10 cellular contexts compared by ENCODE assay signal in the genomic region with DNA sequence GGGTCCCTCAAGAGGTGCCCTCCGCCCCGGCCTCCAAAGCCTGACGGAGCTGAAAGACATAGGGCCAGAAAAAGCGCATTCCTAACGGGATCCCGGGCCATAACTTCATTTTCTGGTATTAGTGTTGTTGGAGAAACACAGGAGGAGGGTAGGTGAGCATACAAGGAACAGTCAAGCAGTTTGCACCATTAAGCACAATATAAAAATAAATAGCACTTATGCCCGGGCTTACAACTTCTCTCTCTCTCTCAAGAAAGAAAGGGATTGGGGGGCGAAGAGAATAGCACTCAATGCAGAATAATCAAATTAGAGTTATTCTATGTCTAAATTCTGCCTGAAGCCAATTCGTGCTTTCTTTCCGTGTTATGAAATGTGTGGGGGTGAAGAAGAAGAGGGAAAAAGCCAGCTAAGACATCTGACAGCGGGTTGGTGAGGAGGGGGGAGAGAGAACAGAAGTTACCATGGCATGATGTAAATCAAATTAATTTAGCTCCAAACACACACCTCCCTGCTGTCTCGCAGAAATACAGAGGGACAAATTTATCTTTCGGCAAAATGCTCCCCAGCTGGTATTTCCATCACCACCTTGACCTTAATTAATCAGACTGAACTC. TPM values are rescaled to one million over a fixed set of nuclear protein-coding genes. Genes with fewer than 3 reads are reported as not detected.
A peak's percentile ranks its signal among the peaks of the same experiment; 100 is the strongest.
DNase-seq lines count a peak whose midpoint lies in the region; ATAC-seq, FAIRE-seq and TF ChIP-seq lines count a peak whose summit lies in the region.
"Had no signal": no experiment of that assay in that cellular context is flagged by ENCODE, and none has a peak within 500 bp of the region (broad histone marks: within the 10 kb centered on the region; RNA-seq: fewer than 3 reads in every experiment).

No MANE protein-coding gene starts in this region.

- TF ChIP-seq EP300 in GM12878 (IDR thresholded peaks at IDR 0.05; ENCODE audit: borderline replicate concordance in 1 of 2, control insufficient read depth in 1 of 2, low read depth in 2 of 2, low read length in 2 of 2) = no peak

- 31% methylated on average over 13 of the region's 13 CpGs for WGBS in GM12878 (ENCODE audit: insufficient coverage, insufficient replicate concordance, low lambda C conversion rate, missing lambda C conversion rate)
- 37 to 42% methylated on average over 13 of the region's 13 CpGs for WGBS in lower leg skin, 2 donors

- no peak for ATAC-seq in GM12878

- no peak overlapping the region for H3K27ac ChIP-seq in GM12878 (ENCODE audit: control insufficient read depth, insufficient read depth)

- intact Hi-C loops in GM12878 (cut with micrococcal nuclease; ENCODE audit: unreplicated experiment) (no loop called here), lower leg skin (cut with DNase I; ENCODE audit: low total_unique reads) (no loop called here), posterior cingulate gyrus (cut with DNase I) (loop anchor here (10.0 kb wide), 1 partner anchor 74 kb away; no protein-coding TSS in a partner anchor)

- RAD21 ChIA-PET in GM12878 (lab: Charles Lee; ENCODE audit: unreplicated experiment) = no interaction called here

- no peaks in the 10 kb centered on the region for H3K9me3 ChIP-seq in GM12878 (replicated peaks; ENCODE audit: control insufficient read depth, insufficient read depth, low read length)

- SMC1A ChIA-PET in GM12878 (lab: Charles Lee; ENCODE audit: uncharacterized antibody, unreplicated experiment) = interaction anchor here (0.5 to 0.8 kb wide), 2 partner anchors 10 to 23 kb away, joined by 3 read pairs; no protein-coding TSS in a partner anchor

- no peak for FAIRE-seq in GM12878 (lab: Jason Lieb, UNC)
- FAIRE-seq: frontal cortex had no signal

- POLR2A ChIA-PET in GM12878 (lab: Charles Lee) = no interaction called here

- no peaks in the 10 kb centered on the region for H3K79me2 ChIP-seq in GM12878 (ENCODE audit: control insufficient read depth, insufficient read depth, low read length)

- 0 out of 2 replicates have a peak overlapping the region, but pooled peaks have one; percentile 3 for H3K4me2 ChIP-seq in GM12878 (ENCODE audit: control insufficient read depth, insufficient read depth)

- H3K4me1 ChIP-seq in GM12878 (ENCODE audit: control insufficient read depth, insufficient read depth, low read length) = no peaks in the 10 kb centered on the region

- TF ChIP-seq RAD21 in GM12878 (IDR thresholded peaks at IDR 0.05; ENCODE audit: insufficient read depth, low read depth, low read length) = no peak

- CTCF ChIA-PET in GM12878 (lab: Yijun Ruan, JAX) = no interaction called here

- no peak overlapping the region for H3K9ac ChIP-seq in GM12878 (ENCODE audit: control insufficient read depth, insufficient read depth, low read length)

- DNase-seq in NCI-H2171 treated with DMSO at 0.1 percent for 48 hours (lab: John Stamatoyannopoulos, UW) (peak; percentile 14), NCI-H2171 (lab: John Stamatoyannopoulos, UW) (no peak), GM12878 (ENCODE audit: low read depth, low spot score) (no peak), lower leg skin (ENCODE audit: low spot score in 2 of 2) (no peak), superior temporal gyrus (ENCODE audit: extremely low spot score) (peak; percentile 61), NCI-H2029 (lab: John Stamatoyannopoulos, UW) (no peak), posterior cingulate gyrus (no peak)
- DNase-seq in stimulated activated CD4-positive, alpha-beta T cell treated with anti-CD3 and anti-CD28 coated beads, Interleukin-4, amount 100 ng/mL, for 24 hours = no peak
- DNase-seq: activated CD4-positive, alpha-beta T cell treated with anti-CD3 and anti-CD28 coated beads, Interleukin-2, amount 10 ng/mL, durations not matched to agents 7 days and 5 days had no signal

- no peaks in the 10 kb centered on the region for H4K20me1 ChIP-seq in GM12878 (ENCODE audit: control insufficient read depth, insufficient read depth)

- TF ChIP-seq CTCF in GM12878 (IDR thresholded peaks at IDR 0.05 in 2 of 3, conservative IDR thresholded peaks at IDR 0.05 in 1 of 3; ENCODE audit: control insufficient read depth in 2 of 3, extremely low read depth in 1 of 3, insufficient read depth in 1 of 3, low read depth in 3 of 3, low read length in 3 of 3) (no peak), lower leg skin (IDR thresholded peaks at IDR 0.05) (no peak)

- no peak overlapping the region for H2AFZ ChIP-seq in GM12878 (ENCODE audit: control insufficient read depth, low read depth, low read length)

- H3K4me3 ChIP-seq in GM12878 = no peak overlapping the region
- H3K4me3 ChIP-seq in lower leg skin (ENCODE audit: low read depth, poor library complexity, severe bottlenecking) = peak overlapping the region; percentile 35

- no peaks in the 10 kb centered on the region for H3K36me3 ChIP-seq in GM12878 (ENCODE audit: control insufficient read depth in 2 of 2, insufficient read depth in 2 of 2, low read length in 1 of 2)

- no TSS peak for BruUV-seq in GM12878 (replicated peaks; lab: Mats Ljungman, UMichigan)

- TF ChIP-seq POLR2A in GM12878 (IDR thresholded peaks at IDR 0.05; ENCODE audit: low read depth, low read length) = no peak
- no peak for TF ChIP-seq POLR2A in lower leg skin (IDR thresholded peaks at IDR 0.05)

- peaks cover 7 to 20% of the 10 kb centered on the region in 2 experiments; a peak in 3 of 4 replicates for H3K27me3 ChIP-seq in GM12878 (replicated peaks in 1 of 2; ENCODE audit: control insufficient read depth in 2 of 2, insufficient read depth in 2 of 2, low read length in 1 of 2)

- in situ Hi-C loops in GM12878 (cut with MboI) = no loop called here

TF ChIP-seq in GM12878, 131 proteins besides CTCF, POLR2A, EP300 and RAD21:
- TF ChIP-seq LARP7 (IDR thresholded peaks at IDR 0.05) (no peak), DPF2 (IDR thresholded peaks at IDR 0.05) (no peak)
TF ChIP-seq in GM12878: peak in this region for 0.

RNA-seq across cellular contexts. Expression of gene METTL24, which starts 0.5 kb away (rescaled TPM):
- 0.84 TPM in 1 of 2 replicates, not detected in the other for total RNA-seq in GM12878 (2013; cell fraction: nucleolus; rRNA removed)
- total RNA-seq in GM12878 (2014; rRNA removed) (not detected in 2 replicates), GM12878 (2014; rRNA removed; fragmentation: Illumina TruSeq; extraction: Trizol) (not detected in 2 replicates), GM12878 (2021) (not detected in 2 replicates), lower leg skin (1 to 10 TPM in 2 of 4 donors, under 1 TPM in 1, not detected in 1; 0.22 to 2.5 (median 1.8) TPM)
- polyA plus RNA-seq in GM12878 (2011; ENCODE audit: low read depth) = not detected
- polyA plus RNA-seq in GM12878 (2011; rRNA removed) (0.17 and 0.20 TPM in 2 replicates), GM12878 (2014; fragmentation: Illumina TruSeq; extraction: Trizol) (not detected in 2 replicates), GM12878 (2014; fragmentation: Nextera tagmentation; extraction: Ambion mirVana) (not detected), GM12878 (2014; rRNA removed) (not detected in 2 replicates), GM12878 (2016; fragmentation: Nextera tagmentation; extraction: Ambion mirVana) (not detected)
- polyA plus RNA-seq in GM12878 (2011; cell fraction: cytosol; rRNA removed) = 0.10 and 0.13 TPM in 2 replicates
- 0.10 TPM in 1 of 2 replicates, not detected in the other for polyA plus RNA-seq in GM12878 (2011; cell fraction: nucleus; rRNA removed)
- polyA plus RNA-seq in GM12878 (2012) = not detected in 2 replicates
- 0.51 and 0.77 TPM in 2 replicates for polyA minus RNA-seq in GM12878 (2011; rRNA and poly(A)+ RNA removed)
- polyA minus RNA-seq in GM12878 (2011; cell fraction: cytosol; rRNA and poly(A)+ RNA removed) = not detected in 2 replicates
- polyA minus RNA-seq in GM12878 (2011; cell fraction: nucleus; rRNA and poly(A)+ RNA removed) = 0.36 TPM in 1 of 2 replicates, not detected in the other
- total RNA-seq: activated CD4-positive, alpha-beta T cell treated with anti-CD3 and anti-CD28 coated beads, Interleukin-2, amount 10 ng/mL, durations not matched to agents 7 days and 5 days had no signal

RNA-seq across cellular contexts. Expression of gene DDO, which starts 56.7 kb away (rescaled TPM):
- total RNA-seq in GM12878 (2013; cell fraction: nucleolus; rRNA removed) = not detected in 2 replicates
- total RNA-seq in GM12878 (2014; rRNA removed) = not detected in 2 replicates
- not detected in 2 replicates for total RNA-seq in GM12878 (2014; rRNA removed; fragmentation: Illumina TruSeq; extraction: Trizol)
- total RNA-seq in GM12878 (2021) = 0.13 TPM in 1 of 2 replicates, not detected in the other
- not detected for polyA plus RNA-seq in GM12878 (2011; ENCODE audit: low read depth)
- polyA plus RNA-seq in GM12878 (2011; rRNA removed) = 0.14 and 0.24 TPM in 2 replicates
- polyA plus RNA-seq in GM12878 (2011; cell fraction: cytosol; rRNA removed) = 0.07 and 0.20 TPM in 2 replicates
- polyA plus RNA-seq in GM12878 (2011; cell fraction: nucleus; rRNA removed) = 0.24 TPM in 1 of 2 replicates, not detected in the other
- not detected in 2 replicates for polyA plus RNA-seq in GM12878 (2012)
- polyA plus RNA-seq in GM12878 (2014; fragmentation: Illumina TruSeq; extraction: Trizol) = 0.04 TPM in 1 of 2 replicates, not detected in the other
- not detected for polyA plus RNA-seq in GM12878 (2014; fragmentation: Nextera tagmentation; extraction: Ambion mirVana)
- polyA plus RNA-seq in GM12878 (2014; rRNA removed) = 0.05 TPM in 1 of 2 replicates, not detected in the other
- not detected for polyA plus RNA-seq in GM12878 (2016; fragmentation: Nextera tagmentation; extraction: Ambion mirVana)
- polyA minus RNA-seq in GM12878 (2011; rRNA and poly(A)+ RNA removed) = 0.10 and 0.15 TPM in 2 replicates
- not detected in 2 replicates for polyA minus RNA-seq in GM12878 (2011; cell fraction: cytosol; rRNA and poly(A)+ RNA removed)
- polyA minus RNA-seq in GM12878 (2011; cell fraction: nucleus; rRNA and poly(A)+ RNA removed) = not detected in 2 replicates
- total RNA-seq in lower leg skin = 1 to 10 TPM in 1 of 4 donors, under 1 TPM in 2, not detected in 1; 0.17 to 1.2 (median 0.91) TPM
- total RNA-seq: activated CD4-positive, alpha-beta T cell treated with anti-CD3 and anti-CD28 coated beads, Interleukin-2, amount 10 ng/mL, durations not matched to agents 7 days and 5 days had no signal

Comparison
In these comparisons a context has a peak if more than half of its experiments do, and no peak if none do; other contexts are left out.
1. DNase-seq: peak in NCI-H2171 treated with DMSO at 0.1 percent for 48 hours (single experiment) and superior temporal gyrus (single experiment); none in NCI-H2171 (single experiment), GM12878 (single experiment), lower leg skin (0 of 2), stimulated activated CD4-positive, alpha-beta T cell treated with anti-CD3 and anti-CD28 coated beads, Interleukin-4, amount 100 ng/mL, for 24 hours (single experiment), NCI-H2029 (single experiment) and posterior cingulate gyrus (0 of 10).